20 cellular contexts compared by ENCODE assay signal in the genomic region with DNA sequence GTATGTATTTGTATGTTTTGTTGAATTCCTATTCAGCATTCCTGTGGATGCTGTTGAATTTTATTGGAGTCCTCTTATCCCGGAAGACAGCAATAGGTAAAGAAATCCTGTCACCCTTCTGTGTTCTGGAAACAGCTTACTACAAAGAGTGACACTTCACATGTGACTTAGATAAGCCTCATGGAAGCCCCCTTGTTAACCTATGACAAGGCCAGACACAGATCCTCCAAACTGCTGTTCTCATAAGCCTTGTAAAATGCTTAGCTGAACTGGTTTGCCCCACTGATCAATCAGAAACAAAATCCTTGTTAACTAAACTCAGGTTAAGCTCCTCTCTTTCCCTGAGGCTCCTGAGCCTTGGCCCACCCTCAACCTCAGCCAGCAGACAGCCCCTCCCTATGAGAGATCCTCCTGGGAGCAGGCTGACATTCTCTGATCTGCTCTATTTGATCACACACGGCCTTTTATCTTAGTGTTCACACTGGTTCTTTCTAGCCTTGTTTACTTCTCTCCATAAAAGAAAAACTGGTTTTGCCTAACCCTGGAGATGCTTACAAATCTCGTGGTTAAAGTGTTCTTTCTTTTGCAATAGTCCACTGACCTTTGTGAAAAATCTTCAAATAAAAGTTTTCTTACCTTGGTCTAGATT. TPM values are rescaled to one million over a fixed set of nuclear protein-coding genes. Genes with fewer than 3 reads are reported as not detected.
A peak's percentile ranks its signal among the peaks of the same experiment; 100 is the strongest.
DNase-seq lines count a peak whose midpoint lies in the region; ATAC-seq and TF ChIP-seq lines count a peak whose summit lies in the region.
"Had no signal": no experiment of that assay in that cellular context is flagged by ENCODE, and none has a peak within 500 bp of the region (broad histone marks: within the 10 kb centered on the region; RNA-seq: fewer than 3 reads in every experiment).

No MANE protein-coding gene starts in this region.

- H3K27ac ChIP-seq in GM23338 (ENCODE audit: low read depth), result no peak overlapping the region
- peak overlapping the region; percentile 84 for H3K27ac ChIP-seq in hepatocyte
- peak overlapping the region; percentile 87 to 89 for H3K27ac ChIP-seq in prostate gland
- no peak overlapping the region for H3K27ac ChIP-seq in esophagus squamous epithelium
- H3K27ac ChIP-seq: testis had no signal

- no peak for TF ChIP-seq POLR2A in prostate gland (IDR thresholded peaks at IDR 0.05)
- TF ChIP-seq POLR2A in esophagus squamous epithelium (IDR thresholded peaks at IDR 0.05), result no peak

- H3F3A ChIP-seq in GM23338 (replicated peaks; ENCODE audit: low read depth), result 0 out of 2 replicates have a peak, but pooled peaks cover 3% of the 10 kb centered on the region

- H3K9me2 ChIP-seq in GM23338 (ENCODE audit: insufficient read depth) (no peaks in the 10 kb centered on the region), hepatocyte (replicated peaks; ENCODE audit: insufficient read depth) (no peaks in the 10 kb centered on the region)

- H3K4me1 Mint-ChIP-seq in GM23338, result no peaks in the 10 kb centered on the region; the same call in 2 of the 3 replicates
- H3K4me1 Mint-ChIP-seq in T-helper 17 cell, result peaks cover 2% of the 10 kb centered on the region
- H3K4me1 Mint-ChIP-seq in immature natural killer cell, result no peaks in the 10 kb centered on the region

- intact Hi-C loops in prostate gland (cut with DNase I) (no loop called here), esophagus squamous epithelium (cut with DNase I) (no loop called here)

- H3K4me1 ChIP-seq in GM23338 (ENCODE audit: insufficient read depth), result no peaks in the 10 kb centered on the region
- no peaks in the 10 kb centered on the region for H3K4me1 ChIP-seq in hepatocyte (ENCODE audit: insufficient read depth)
- no peaks in the 10 kb centered on the region for H3K4me1 ChIP-seq in prostate gland (replicated peaks)
- H3K4me1 ChIP-seq in esophagus squamous epithelium, result peaks cover 0 to 9% (median 0%) of the 10 kb centered on the region in 3 donors
- H3K4me1 ChIP-seq: testis had no signal

- H3K4me3 ChIP-seq in GM23338 (no peak overlapping the region), hepatocyte (no peak overlapping the region), prostate gland (no peak overlapping the region), esophagus squamous epithelium (no peak overlapping the region)
- H3K4me3 ChIP-seq: testis had no signal

- H3K9me3 ChIP-seq in T-helper 17 cell (ENCODE audit: control insufficient read depth, low read length, poor library complexity, severe bottlenecking), result no peaks in the 10 kb centered on the region
- no peaks in the 10 kb centered on the region for H3K9me3 ChIP-seq in hepatocyte (ENCODE audit: low read depth)
- H3K9me3 ChIP-seq in prostate gland, result no peaks in the 10 kb centered on the region
- no peaks in the 10 kb centered on the region for H3K9me3 ChIP-seq in esophagus squamous epithelium
- H3K9me3 ChIP-seq: testis had no signal

- H3K36me3 Mint-ChIP-seq in GM23338 (ENCODE audit: low read depth) (peaks cover 4% of the 10 kb centered on the region; the same call in 1 of the 3 replicates), T-helper 17 cell (ENCODE audit: low read depth) (peaks cover 2% of the 10 kb centered on the region), immature natural killer cell (no peaks in the 10 kb centered on the region)
- H3K36me3 Mint-ChIP-seq: T-cell had no signal

- DNase-seq in GM23338 (ENCODE audit: low spot score) (no peak), T-helper 17 cell (no peak), hepatocyte (ENCODE audit: low spot score) (peak; percentile 55), prostate gland (ENCODE audit: low spot score) (peak; percentile 53), esophagus squamous epithelium (lab: John Stamatoyannopoulos, UW) (no peak), immature natural killer cell (no peak)
- DNase-seq: activated CD8-positive, alpha-beta memory T cell treated with anti-CD3 and anti-CD28 coated beads for 24 hours; central memory CD4-positive, alpha-beta T cell; effector CD8-positive, alpha-beta T cell; KBM-7; NCI-H1436; NCI-H345; stimulated activated CD4-positive, alpha-beta T cell treated with anti-CD3 and anti-CD28 coated beads, Interleukin-4, amount 100 ng/mL, for 4 hours; stimulated activated CD8-positive, alpha-beta memory T cell treated with anti-CD3 and anti-CD28 coated beads, Interleukin-4, amount 100 ng/mL, for 48 hours; T-cell; testis had no signal

- no peaks in the 10 kb centered on the region for H3K79me2 ChIP-seq in GM23338 (replicated peaks; ENCODE audit: insufficient read depth)
- H3K79me2 ChIP-seq in hepatocyte, result no peaks in the 10 kb centered on the region

- WGBS in hepatocyte (ENCODE audit: low lambda C conversion rate, missing lambda C conversion rate), result 18% methylated on average over 3 of the region's 3 CpGs
- WGBS in prostate gland, result 38% methylated on average over 3 of the region's 3 CpGs
- WGBS in esophagus squamous epithelium, 2 donors, result 38 to 42% methylated on average over 3 of the region's 3 CpGs

- H2AFZ ChIP-seq in GM23338, result no peak overlapping the region
- H2AFZ ChIP-seq in hepatocyte, result no peak overlapping the region

- ATAC-seq in GM23338 (peak; percentile 34; the same call in 2 of the 3 replicates), T-helper 17 cell (no peak), SK-N-SH treated with all-trans-retinoic acid at 6 μM for 48 hours (no peak), GM21390 (IDR thresholded peaks at IDR 0.05; ENCODE audit: unreplicated experiment) (no peak)
- ATAC-seq: T-cell, WTC11 had no signal

- peaks cover 3% of the 10 kb centered on the region; the same call in 1 of the 3 replicates for H3K9me3 Mint-ChIP-seq in GM23338
- peaks cover 0 to 3% (median 0%) of the 10 kb centered on the region in 6 donors for H3K9me3 Mint-ChIP-seq in immature natural killer cell
- H3K9me3 Mint-ChIP-seq: activated T-helper 2 cell treated with anti-CD3 and anti-CD28 coated beads, Interferon-gamma antibody, Interleukin-2, Interleukin-4, amounts not matched to agents 10 μg/mL and 5 μg/mL and 100 μg/mL, durations not matched to agents 14 hours and 24 hours and 36 hours; T-cell had no signal

- H4K20me1 ChIP-seq in GM23338 (replicated peaks; ENCODE audit: insufficient read depth) (no peaks in the 10 kb centered on the region), hepatocyte (ENCODE audit: insufficient read depth, poor library complexity, severe bottlenecking) (no peaks in the 10 kb centered on the region)

- H3K27ac Mint-ChIP-seq in GM23338 (peak overlapping the region; percentile 69; the same call in 1 of the 2 replicates), T-helper 17 cell (peak overlapping the region; percentile 11), immature natural killer cell (no peak overlapping the region)
- H3K27ac Mint-ChIP-seq: activated T-helper 2 cell treated with anti-CD3 and anti-CD28 coated beads, Interferon-gamma antibody, Interleukin-2, Interleukin-4, amounts not matched to agents 10 μg/mL and 5 μg/mL and 100 μg/mL, durations not matched to agents 14 hours and 24 hours and 36 hours; T-cell; WTC11 had no signal

- no peaks in the 10 kb centered on the region for H3K27me3 Mint-ChIP-seq in GM23338 (ENCODE audit: insufficient read depth, low read depth, poor library complexity)
- H3K27me3 Mint-ChIP-seq in T-helper 17 cell, result peaks cover 41% of the 10 kb centered on the region
- H3K27me3 Mint-ChIP-seq in immature natural killer cell (ENCODE audit: low read depth in 3 of 3), result peaks cover 0 to 8% (median 5%) of the 10 kb centered on the region in 3 donors

- no peak overlapping the region for H3K4me3 Mint-ChIP-seq in GM23338
- no peak overlapping the region for H3K4me3 Mint-ChIP-seq in T-helper 17 cell
- no peak overlapping the region for H3K4me3 Mint-ChIP-seq in immature natural killer cell
- H3K4me3 Mint-ChIP-seq: T-cell, WTC11 had no signal

- H3K27me3 ChIP-seq in GM23338 (ENCODE audit: insufficient read depth) (no peaks in the 10 kb centered on the region), hepatocyte (no peaks in the 10 kb centered on the region), prostate gland (replicated peaks; ENCODE audit: insufficient read depth) (no peaks in the 10 kb centered on the region), esophagus squamous epithelium (peaks cover 0 to 21% (median 0%) of the 10 kb centered on the region in 4 donors)
- H3K27me3 ChIP-seq: testis had no signal

- H3K36me3 ChIP-seq in GM23338 (ENCODE audit: insufficient read depth) (no peaks in the 10 kb centered on the region), hepatocyte (replicated peaks; ENCODE audit: insufficient read depth, low read depth) (no peaks in the 10 kb centered on the region), prostate gland (no peaks in the 10 kb centered on the region), esophagus squamous epithelium (no peaks in the 10 kb centered on the region)

- TF ChIP-seq CTCF in GM23338 (conservative IDR thresholded peaks at IDR 0.05; ENCODE audit: low read depth in 2 of 2) (no peak), hepatocyte (IDR thresholded peaks at IDR 0.05; ENCODE audit: poor library complexity) (no peak), prostate gland (IDR thresholded peaks at IDR 0.05) (no peak), esophagus squamous epithelium (IDR thresholded peaks at IDR 0.05) (no peak)

- H3K4me2 ChIP-seq in GM23338 (no peak overlapping the region), hepatocyte (no peak overlapping the region)

TF ChIP-seq in SK-N-SH treated with all-trans-retinoic acid at 6 μM for 48 hours, 23 proteins besides CTCF, POLR2A, EP300 and RAD21 (continues in another document):
- no peak for TF ChIP-seq ZNF565 (CRISPR knock-in tag; conservative IDR thresholded peaks at IDR 0.05; ENCODE audit: low read depth)

RNA-seq across cellular contexts. Expression of gene ATP6V1G1, which starts 29.4 kb away (rescaled TPM):
- 166 and 179 TPM in 2 replicates for total RNA-seq in GM23338 (2014; rRNA removed; shearing (Covaris generic))
- polyA plus RNA-seq in GM23338 (2016; fragmentation: Nextera tagmentation; extraction: Ambion mirVana) (494 and 509 TPM in 2 replicates), hepatocyte (426 and 439 TPM in 2 replicates), immature natural killer cell (100 to 1,000 TPM; 190 to 321 (median 241) TPM)
- total RNA-seq in T-helper 17 cell (100 to 1,000 TPM; 101 to 102 TPM), hepatocyte (337 and 358 TPM in 2 replicates), prostate gland (100 to 1,000 TPM; 262 to 348 TPM), esophagus squamous epithelium (100 to 1,000 TPM; 151 to 210 (median 185) TPM)

RNA-seq across cellular contexts. Expression of gene WHRN, which starts 52.9 kb away (rescaled TPM):
- total RNA-seq in GM23338 (2014; rRNA removed; shearing (Covaris generic)), result 8.9 and 11.2 TPM in 2 replicates
- 7.2 and 8.3 TPM in 2 replicates for polyA plus RNA-seq in GM23338 (2016; fragmentation: Nextera tagmentation; extraction: Ambion mirVana)
- 10 to 100 TPM; 18.2 to 32.6 TPM for total RNA-seq in T-helper 17 cell
- 3.2 and 3.7 TPM in 2 replicates for total RNA-seq in hepatocyte
- polyA plus RNA-seq in hepatocyte, result 6.6 and 14.4 TPM in 2 replicates
- total RNA-seq in prostate gland, result 100 to 1,000 TPM in 1 of 2 donors, 10 to 100 TPM in 1; 13.8 to 102 TPM
- 1 to 10 TPM; 2.9 to 6.1 (median 3.4) TPM for total RNA-seq in esophagus squamous epithelium
- polyA plus RNA-seq in immature natural killer cell, result 1 to 10 TPM in 2 of 3 donors, under 1 TPM in 1; 0.22 to 1.4 (median 1.0) TPM

RNA-seq across cellular contexts. Expression of gene TMEM268, which starts 52.9 kb away (rescaled TPM):
- total RNA-seq in GM23338 (2014; rRNA removed; shearing (Covaris generic)), result 10.0 and 13.6 TPM in 2 replicates
- 2.1 and 2.8 TPM in 2 replicates for polyA plus RNA-seq in GM23338 (2016; fragmentation: Nextera tagmentation; extraction: Ambion mirVana)
- 10 to 100 TPM in 1 of 2 donors, 1 to 10 TPM in 1; 9.4 to 11.5 TPM for total RNA-seq in T-helper 17 cell
- total RNA-seq in hepatocyte, result 8.8 and 9.4 TPM in 2 replicates
- 8.2 and 11.1 TPM in 2 replicates for polyA plus RNA-seq in hepatocyte
- total RNA-seq in prostate gland, result 10 to 100 TPM; 33.0 to 38.3 TPM
- total RNA-seq in esophagus squamous epithelium, result 1 to 10 TPM; 3.2 to 6.5 (median 6.2) TPM
- 10 to 100 TPM in 1 of 3 donors, 1 to 10 TPM in 2; 6.9 to 13.7 (median 7.7) TPM for polyA plus RNA-seq in immature natural killer cell

Comparison
In these comparisons a context has a peak if more than half of its experiments do, and no peak if none do; other contexts are left out.
1. DNase-seq: peak in hepatocyte (single experiment) and prostate gland (single experiment); none in GM23338 (single experiment), T-helper 17 cell (0 of 3), esophagus squamous epithelium (single experiment) and immature natural killer cell (0 of 3).
2. H3K27ac ChIP-seq: peak in hepatocyte (single experiment) and prostate gland (2 of 2); none in GM23338 (single experiment) and esophagus squamous epithelium (0 of 4).
3. H3K27ac Mint-ChIP-seq: peak in GM23338 (single experiment) and T-helper 17 cell (single experiment); none in immature natural killer cell (0 of 6).